Comparison of ENCODE assay signal across 9 cellular contexts in genomic region chr5:173625686-173626500, GRCh38. TPM values are rescaled to one million over a fixed set of nuclear protein-coding genes. Genes with fewer than 3 reads are reported as not detected.
DNase-seq lines count a peak whose midpoint lies in the region; ATAC-seq and TF ChIP-seq lines count a peak whose summit lies in the region.
"Had no signal": no experiment of that assay in that cellular context is flagged by ENCODE, and none has a peak within 500 bp of the region (broad histone marks: within the 10 kb centered on the region; RNA-seq: fewer than 3 reads in every experiment).

No MANE protein-coding gene starts in this region.

- POLR2A ChIA-PET in Panc1 (lab: Charles Lee), result no interaction called here

- no peak overlapping the region for H3K27ac Mint-ChIP-seq in natural killer cell treated with Interleukin-12 subunit alpha and Interleukin-12 subunit beta and Interleukin-15 and Interleukin-18, amount 100 ng/mL, for 72 hours
- H3K27ac Mint-ChIP-seq: activated CD8-positive, alpha-beta T cell treated with anti-CD3 and anti-CD28 coated beads, Interleukin-2, amount 10 ng/mL, durations not matched to agents 7 days and 5 days had no signal

- H3K9me3 ChIP-seq in Panc1 (ENCODE audit: control insufficient read depth, insufficient read depth, low read depth, low read length) (no peaks in the 10 kb centered on the region), HAP-1 (no peaks in the 10 kb centered on the region), testis (no peaks in the 10 kb centered on the region)

- H3K27me3 ChIP-seq in Panc1 (ENCODE audit: control insufficient read depth, insufficient read depth, low read length) (no peaks in the 10 kb centered on the region; the same call in 1 of the 2 replicates), kidney epithelial cell (ENCODE audit: control insufficient read depth, insufficient read depth, low read length) (no peaks in the 10 kb centered on the region), HAP-1 (ENCODE audit: low read depth) (no peaks in the 10 kb centered on the region), testis (no peaks in the 10 kb centered on the region)

- no TSS peak for BruUV-seq in Panc1 (replicated peaks; lab: Mats Ljungman, UMichigan)

- H3K36me3 Mint-ChIP-seq in natural killer cell treated with Interleukin-12 subunit alpha and Interleukin-12 subunit beta and Interleukin-15 and Interleukin-18, amount 100 ng/mL, for 72 hours, result no peaks in the 10 kb centered on the region

- in situ Hi-C loops in Panc1 (cut with HindIII; ENCODE audit: low pct_unique_long_range_greater_than_20kb, low sequenced_read_pairs) (no loop called here), HAP-1 (cut with MboI; ENCODE audit: low sequenced_read_pairs) (loop anchor here (10.0 kb wide), 1 partner anchor 689 kb away; no protein-coding TSS in a partner anchor)

- H3K4me3 Mint-ChIP-seq in natural killer cell treated with Interleukin-12 subunit alpha and Interleukin-12 subunit beta and Interleukin-15 and Interleukin-18, amount 100 ng/mL, for 72 hours, result no peak overlapping the region
- H3K4me3 Mint-ChIP-seq: activated CD8-positive, alpha-beta T cell treated with anti-CD3 and anti-CD28 coated beads, Interleukin-2, amount 10 ng/mL, durations not matched to agents 7 days and 5 days had no signal

- TF ChIP-seq POLR2A in testis (IDR thresholded peaks at IDR 0.05), result no peak

- intact Hi-C loops in Panc1 (cut with micrococcal nuclease; ENCODE audit: unreplicated experiment) (no loop called here), testis (cut with DNase I; ENCODE audit: low total_unique reads) (no loop called here)

- peak; percentile 75 for ATAC-seq in GM21786 (IDR thresholded peaks at IDR 0.05; ENCODE audit: unreplicated experiment)
- ATAC-seq in Panc1, result peak; percentile 43; the same call in 1 of the 2 replicates
- ATAC-seq in natural killer cell treated with Interleukin-12 subunit alpha and Interleukin-12 subunit beta and Interleukin-15 and Interleukin-18, amount 100 ng/mL, for 72 hours, result no peak
- ATAC-seq: activated CD8-positive, alpha-beta T cell treated with anti-CD3 and anti-CD28 coated beads, Interleukin-2, amount 10 ng/mL, durations not matched to agents 7 days and 5 days had no signal

- TF ChIP-seq CTCF in GM12864 (IDR thresholded peaks at IDR 0.05; ENCODE audit: low read depth, low read length, missing control alignments) (peak; percentile 67), Panc1 (IDR thresholded peaks at IDR 0.05) (no peak), kidney epithelial cell (IDR thresholded peaks at IDR 0.05; ENCODE audit: insufficient read depth, low read length, poor library complexity, severe bottlenecking) (peak; percentile 39), testis (IDR thresholded peaks at IDR 0.05) (no peak)

- H3K9me3 Mint-ChIP-seq in natural killer cell treated with Interleukin-12 subunit alpha and Interleukin-12 subunit beta and Interleukin-15 and Interleukin-18, amount 100 ng/mL, for 72 hours, result no peaks in the 10 kb centered on the region

- H3K4me1 ChIP-seq in Panc1 (ENCODE audit: control insufficient read depth, insufficient read depth, low read length) (no peaks in the 10 kb centered on the region), HAP-1 (no peaks in the 10 kb centered on the region), testis (no peaks in the 10 kb centered on the region)

- CTCF ChIA-PET in Panc1 (lab: Charles Lee), result no interaction called here

- no peak for DNase-seq in GM12864 (ENCODE audit: low read depth)
- DNase-seq in Panc1 (ENCODE audit: low read depth, low spot score), result no peak
- no peak for DNase-seq in kidney epithelial cell (ENCODE audit: low read depth)
- no peak for DNase-seq in natural killer cell treated with Interleukin-12 subunit alpha and Interleukin-12 subunit beta and Interleukin-15 and Interleukin-18, amount 100 ng/mL, for 72 hours (ENCODE audit: low spot score)
- no peak for DNase-seq in activated naive CD4-positive, alpha-beta T cell treated with Interleukin-2 at 50 U/mL for 16 hours
- DNase-seq in HAP-1 (ENCODE audit: low spot score in 2 of 2), result no peak
- no peak for DNase-seq in testis
- DNase-seq: activated CD8-positive, alpha-beta T cell treated with anti-CD3 and anti-CD28 coated beads, Interleukin-2, amount 10 ng/mL, durations not matched to agents 7 days and 5 days had no signal

- 85% methylated on average over 6 of the region's 6 CpGs for WGBS in testis, 2 donors

- H3K4me3 ChIP-seq in GM12864 (ENCODE audit: low read depth, low read length) (no peak overlapping the region), Panc1 (ENCODE audit: low read depth in 2 of 2, low read length in 2 of 2) (no peak overlapping the region), kidney epithelial cell (ENCODE audit: low read depth, low read length) (no peak overlapping the region), HAP-1 (no peak overlapping the region), testis (no peak overlapping the region)

- H3K27me3 Mint-ChIP-seq in natural killer cell treated with Interleukin-12 subunit alpha and Interleukin-12 subunit beta and Interleukin-15 and Interleukin-18, amount 100 ng/mL, for 72 hours, result peaks cover 0 to 9% of the 10 kb centered on the region in 2 donors

- H3K36me3 ChIP-seq in Panc1 (ENCODE audit: control insufficient read depth, insufficient read depth, low read length) (no peaks in the 10 kb centered on the region), kidney epithelial cell (ENCODE audit: control insufficient read depth, insufficient read depth, low read length) (no peaks in the 10 kb centered on the region), HAP-1 (replicated peaks) (no peaks in the 10 kb centered on the region), testis (ENCODE audit: low read depth, missing control alignments) (no peaks in the 10 kb centered on the region)

- no peaks in the 10 kb centered on the region for H3K4me1 Mint-ChIP-seq in natural killer cell treated with Interleukin-12 subunit alpha and Interleukin-12 subunit beta and Interleukin-15 and Interleukin-18, amount 100 ng/mL, for 72 hours (ENCODE audit: low read depth in 2 of 2)

- no peak overlapping the region for H3K27ac ChIP-seq in Panc1 (ENCODE audit: low read length)
- no peak overlapping the region for H3K27ac ChIP-seq in testis

RNA-seq across cellular contexts. Expression of gene BOD1, which starts 9.4 kb away (rescaled TPM):
- total RNA-seq in Panc1 (2021; ENCODE audit: unreplicated experiment) (86.1 TPM), kidney epithelial cell (76.8 and 81.7 TPM in 2 replicates), testis (10 to 100 TPM; 59.4 to 70.1 TPM)
- polyA plus RNA-seq in Panc1 (2012; ENCODE audit: insufficient read length), result 69.9 TPM
- 10 to 100 TPM; 16.3 to 24.4 TPM for total RNA-seq in natural killer cell treated with Interleukin-12 subunit alpha and Interleukin-12 subunit beta and Interleukin-15 and Interleukin-18, amount 100 ng/mL, for 72 hours
- polyA plus RNA-seq in testis (ENCODE audit: insufficient read depth, low read depth, low replicate concordance), result 88.1 TPM

Comparison
In these comparisons a context has a peak if more than half of its experiments do, and no peak if none do; other contexts are left out.
1. CTCF ChIP-seq: peak in GM12864 (single experiment) and kidney epithelial cell (single experiment); none in Panc1 (single experiment) and testis (0 of 3).
2. ATAC-seq: peak in GM21786 (single experiment) and Panc1 (single experiment); none in natural killer cell treated with Interleukin-12 subunit alpha and Interleukin-12 subunit beta and Interleukin-15 and Interleukin-18, amount 100 ng/mL, for 72 hours (0 of 2).